1 cellular context compared by ENCODE assay signal in genomic region chr11:1010006-1010405, GRCh38.
TF ChIP-seq lines count a peak whose summit lies in the region.

No MANE protein-coding gene starts in this region.

TF ChIP-seq in H1, 55 proteins besides CTCF, POLR2A, EP300 and RAD21 (continued from another document):
- no peak for TF ChIP-seq E2F6 (IDR thresholded peaks at IDR 0.05)
- no peak for TF ChIP-seq MAFK (IDR thresholded peaks at IDR 0.05; ENCODE audit: low read depth, low read length)
- no peak for TF ChIP-seq ATF3 (IDR thresholded peaks at IDR 0.05; ENCODE audit: insufficient read depth, low read depth, low read length)
- no peak for TF ChIP-seq CBX5 (IDR thresholded peaks at IDR 0.05; ENCODE audit: low read depth, low read length)
- no peak for TF ChIP-seq CEBPB (IDR thresholded peaks at IDR 0.05; ENCODE audit: low read depth, low read length)
- no peak for TF ChIP-seq CHD7 (IDR thresholded peaks at IDR 0.05; ENCODE audit: insufficient replicate concordance, low read length)
- no peak for TF ChIP-seq CTBP2 (IDR thresholded peaks at IDR 0.05; ENCODE audit: borderline replicate concordance, insufficient read depth, insufficient read length, low read length)
- no peak for TF ChIP-seq SP4 (IDR thresholded peaks at IDR 0.05; ENCODE audit: low read length)
- no peak for TF ChIP-seq KDM1A (IDR thresholded peaks at IDR 0.05; ENCODE audit: borderline replicate concordance, low read length)
